2 cellular contexts compared by ENCODE assay signal in the genomic region with DNA sequence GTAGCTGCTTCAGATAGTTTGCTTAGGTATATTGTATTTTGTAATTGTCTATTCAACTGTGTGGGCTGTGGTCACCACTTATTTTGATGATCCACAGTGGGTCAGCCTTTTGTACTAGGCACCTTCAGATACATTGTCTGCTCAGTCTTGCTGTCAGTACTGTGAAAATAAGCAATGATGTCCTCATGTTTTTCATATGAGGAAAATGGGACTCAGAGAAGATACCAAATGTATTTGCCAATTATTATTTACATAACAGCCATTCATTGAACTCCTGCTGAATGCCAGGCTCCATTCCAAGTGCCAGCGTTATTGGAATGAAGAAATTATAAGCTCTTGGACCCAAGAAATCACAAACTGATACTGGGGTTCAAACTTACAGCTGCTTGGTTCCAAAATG.
TF ChIP-seq lines count a peak whose summit lies in the region.

No MANE protein-coding gene starts in this region.

TF ChIP-seq in WTC11, 78 proteins besides CTCF, POLR2A, EP300 and RAD21:
- TF ChIP-seq, protein P1, sequence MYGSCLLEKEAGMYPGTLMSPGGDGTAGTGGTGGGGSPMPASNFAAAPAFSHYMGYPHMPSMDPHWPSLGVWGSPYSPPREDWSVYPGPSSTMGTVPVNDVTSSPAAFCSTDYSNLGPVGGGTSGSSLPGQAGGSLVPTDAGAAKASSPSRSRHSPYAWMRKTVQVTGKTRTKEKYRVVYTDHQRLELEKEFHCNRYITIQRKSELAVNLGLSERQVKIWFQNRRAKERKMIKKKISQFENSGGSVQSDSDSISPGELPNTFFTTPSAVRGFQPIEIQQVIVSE (CRISPR knock-in tag; IDR thresholded peaks at IDR 0.05; ENCODE audit: borderline replicate concordance) = no peak

TF ChIP-seq in liver, 16 proteins besides CTCF, POLR2A, EP300 and RAD21:
- TF ChIP-seq HNF4A (conservative IDR thresholded peaks at IDR 0.05) = peak; percentile 37 to 58
- no peak for TF ChIP-seq JUND (IDR thresholded peaks at IDR 0.05)
